ENCODE assay signal across 32 cellular contexts in the genomic region with DNA sequence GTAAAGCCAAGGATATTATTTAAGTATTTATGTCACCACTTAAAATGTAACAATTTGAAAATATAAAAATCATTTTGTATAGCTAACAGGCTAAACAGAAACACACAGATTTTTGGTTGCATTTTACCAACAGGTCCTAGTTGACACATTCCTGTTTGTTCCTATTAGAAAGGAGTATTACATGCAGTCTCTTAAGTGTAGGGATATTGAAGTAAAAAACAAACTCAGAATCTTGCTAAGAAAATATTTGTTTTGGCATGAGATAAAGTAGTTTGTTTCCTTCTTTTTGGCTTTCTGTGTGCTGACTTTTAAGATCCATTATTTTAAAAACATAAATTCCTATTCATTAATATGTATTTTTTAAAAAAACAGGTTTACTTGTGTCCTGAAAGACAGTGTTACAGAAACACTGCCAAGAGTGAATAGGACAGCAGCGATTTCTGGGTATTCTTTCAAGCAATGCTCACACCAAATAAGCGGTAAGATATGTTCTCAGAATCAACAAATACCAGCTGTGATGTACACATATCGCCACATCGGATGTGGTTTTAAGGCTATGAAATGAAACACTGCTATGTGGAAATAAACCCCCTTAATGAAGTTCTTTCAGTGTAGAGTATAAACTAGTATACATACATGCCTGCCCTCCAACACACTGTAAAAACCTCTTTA. TPM values are rescaled to one million over a fixed set of nuclear protein-coding genes. Genes with fewer than 3 reads are reported as not detected.
"Had no signal": no experiment of that assay in that cellular context is flagged by ENCODE, and none has a peak within 500 bp of the region (broad histone marks: within the 10 kb centered on the region; RNA-seq: fewer than 3 reads in every experiment).

No MANE protein-coding gene starts in this region.

- H3K27ac ChIP-seq: breast epithelium, cardiac muscle cell, coronary artery, dorsolateral prefrontal cortex, esophagus muscularis mucosa, foreskin keratinocyte, gastrocnemius medialis, heart left ventricle, WERI-Rb-1 had no signal

- H3K9me3 ChIP-seq: breast epithelium, esophagus muscularis mucosa, gastrocnemius medialis, heart left ventricle had no signal

- ATAC-seq: activated CD4-positive, CD25-positive, alpha-beta regulatory T cell treated with anti-CD3 and anti-CD28 coated beads, Interleukin-2, amount 50 U/mL, for 24 hours; activated CD8-positive, alpha-beta T cell treated with anti-CD3 and anti-CD28 coated beads for 36 hours; activated T-cell treated with anti-CD3 and anti-CD28 coated beads, Interleukin-2, amount 50 U/mL, for 4 hours; activated T-helper 17 cell treated with anti-CD3 and anti-CD28 coated beads, Interleukin-2, amount 50 U/mL, for 72 hours; effector memory CD8-positive, alpha-beta T cell; foreskin keratinocyte; gastrocnemius medialis; heart left ventricle; T-helper 17 cell had no signal

- H3K36me3 ChIP-seq: breast epithelium, cardiac muscle cell, esophagus muscularis mucosa, gastrocnemius medialis, heart left ventricle, WERI-Rb-1 had no signal

- H3K27me3 ChIP-seq: breast epithelium, cardiac muscle cell, foreskin keratinocyte, gastrocnemius medialis had no signal

- DNase-seq: activated B cell treated with CpG ODN at 0.5 μM for 24 hours; activated CD4-positive, alpha-beta T cell treated with anti-CD3 and anti-CD28 coated beads for 48 hours; activated CD4-positive, alpha-beta T cell treated with anti-CD3 and anti-CD28 coated beads, Interleukin-2, amount 50 U/mL, for 1 hour; activated CD4-positive, alpha-beta T cell treated with anti-CD3 and anti-CD28 coated beads, Interleukin-2, amount 50 U/mL, for 48 hours; activated CD8-positive, alpha-beta memory T cell treated with anti-CD3 and anti-CD28 coated beads for 24 hours; activated CD8-positive, alpha-beta T cell treated with anti-CD3 and anti-CD28 coated beads for 36 hours; activated effector memory CD4-positive, alpha-beta T cell treated with Interleukin-2 at 50 U/mL for 16 hours; activated gamma-delta T cell treated with Interleukin-2 at 50 U/mL for 16 hours; activated naive CD4-positive, alpha-beta T cell treated with anti-CD3 and anti-CD28 coated beads, Interleukin-2, amount 50 U/mL, for 16 hours; activated naive CD4-positive, alpha-beta T cell treated with Interleukin-2 at 50 U/mL for 16 hours; activated T-cell treated with anti-CD3 and anti-CD28 coated beads, Interleukin-2, amount 50 U/mL, for 4 hours; amniotic stem cell; anterior cingulate cortex; central memory CD4-positive, alpha-beta T cell; cerebellar nuclear complex; dorsolateral prefrontal cortex; effector memory CD8-positive, alpha-beta T cell; erythroblast; foreskin keratinocyte; gastrocnemius medialis; glutamatergic neuron; heart left ventricle; T-helper 1 cell; T-helper 17 cell; T1000; WERI-Rb-1 had no signal

- H3K4me3 ChIP-seq: breast epithelium, cardiac muscle cell, coronary artery, dorsolateral prefrontal cortex, esophagus muscularis mucosa, gastrocnemius medialis, heart left ventricle had no signal

- H3K4me1 ChIP-seq: breast epithelium, esophagus muscularis mucosa, foreskin keratinocyte, gastrocnemius medialis, heart left ventricle had no signal

RNA-seq across cellular contexts. Expression of a gene that starts 6.8 kb away (rescaled TPM):
- total RNA-seq: activated B cell treated with CpG ODN at 0.5 μM for 24 hours; activated CD8-positive, alpha-beta T cell treated with anti-CD3 and anti-CD28 coated beads for 36 hours; activated T-cell treated with anti-CD3 and anti-CD28 coated beads, Interleukin-2, amount 50 U/mL, for 4 hours; activated T-helper 17 cell treated with anti-CD3 and anti-CD28 coated beads, Interleukin-2, amount 50 U/mL, for 72 hours; breast epithelium; cardiac muscle cell; esophagus muscularis mucosa; foreskin keratinocyte; heart left ventricle; T-helper 17 cell had no signal
- polyA plus RNA-seq: cardiac muscle cell, foreskin keratinocyte, heart left ventricle had no signal

RNA-seq across cellular contexts. Expression of a gene that starts 45.5 kb away (rescaled TPM):
- total RNA-seq: activated CD8-positive, alpha-beta T cell treated with anti-CD3 and anti-CD28 coated beads for 36 hours; foreskin keratinocyte had no signal
- polyA plus RNA-seq: cardiac muscle cell, foreskin keratinocyte had no signal
